Comparison of ENCODE assay signal across 1 cellular context in the genomic region with DNA sequence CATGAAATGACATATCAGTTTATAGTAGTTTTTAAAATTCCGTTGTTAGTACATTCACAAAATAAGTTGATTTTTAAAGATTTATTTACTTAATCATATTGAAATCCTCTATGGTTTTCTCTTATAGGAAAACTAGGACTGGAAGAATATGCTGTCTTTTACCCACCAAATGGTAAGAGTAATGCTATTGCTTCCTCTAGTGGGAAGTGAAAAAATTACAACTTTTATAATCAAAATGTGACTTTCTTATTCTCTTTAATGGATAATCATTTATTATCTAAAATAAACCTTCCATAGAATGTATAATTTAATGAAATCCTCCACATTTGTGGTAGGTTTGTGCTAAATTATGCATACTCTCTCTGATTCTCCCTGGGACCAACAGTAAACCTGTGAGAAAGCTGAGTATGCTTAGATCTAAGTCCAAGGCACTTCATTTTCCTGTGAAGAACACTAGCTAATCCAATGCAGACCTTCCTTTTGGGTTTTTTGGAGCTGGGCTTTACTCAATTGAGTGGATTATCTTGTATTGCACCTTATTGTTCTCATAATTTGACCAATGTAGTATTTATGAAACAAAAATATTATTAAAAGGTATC.
TF ChIP-seq lines count a peak whose summit lies in the region.

No MANE protein-coding gene starts in this region.

TF ChIP-seq in WTC11, 78 proteins besides CTCF, POLR2A, EP300 and RAD21 (continued from another document):
- TF ChIP-seq ZNF416 (CRISPR knock-in tag; IDR thresholded peaks at IDR 0.05) (no peak), TEAD4 (CRISPR knock-in tag; IDR thresholded peaks at IDR 0.05) (no peak), NFATC4 (CRISPR knock-in tag; IDR thresholded peaks at IDR 0.05) (no peak), NFYB (CRISPR knock-in tag; conservative IDR thresholded peaks at IDR 0.05; ENCODE audit: low read depth) (no peak)
- TF ChIP-seq, protein P1, sequence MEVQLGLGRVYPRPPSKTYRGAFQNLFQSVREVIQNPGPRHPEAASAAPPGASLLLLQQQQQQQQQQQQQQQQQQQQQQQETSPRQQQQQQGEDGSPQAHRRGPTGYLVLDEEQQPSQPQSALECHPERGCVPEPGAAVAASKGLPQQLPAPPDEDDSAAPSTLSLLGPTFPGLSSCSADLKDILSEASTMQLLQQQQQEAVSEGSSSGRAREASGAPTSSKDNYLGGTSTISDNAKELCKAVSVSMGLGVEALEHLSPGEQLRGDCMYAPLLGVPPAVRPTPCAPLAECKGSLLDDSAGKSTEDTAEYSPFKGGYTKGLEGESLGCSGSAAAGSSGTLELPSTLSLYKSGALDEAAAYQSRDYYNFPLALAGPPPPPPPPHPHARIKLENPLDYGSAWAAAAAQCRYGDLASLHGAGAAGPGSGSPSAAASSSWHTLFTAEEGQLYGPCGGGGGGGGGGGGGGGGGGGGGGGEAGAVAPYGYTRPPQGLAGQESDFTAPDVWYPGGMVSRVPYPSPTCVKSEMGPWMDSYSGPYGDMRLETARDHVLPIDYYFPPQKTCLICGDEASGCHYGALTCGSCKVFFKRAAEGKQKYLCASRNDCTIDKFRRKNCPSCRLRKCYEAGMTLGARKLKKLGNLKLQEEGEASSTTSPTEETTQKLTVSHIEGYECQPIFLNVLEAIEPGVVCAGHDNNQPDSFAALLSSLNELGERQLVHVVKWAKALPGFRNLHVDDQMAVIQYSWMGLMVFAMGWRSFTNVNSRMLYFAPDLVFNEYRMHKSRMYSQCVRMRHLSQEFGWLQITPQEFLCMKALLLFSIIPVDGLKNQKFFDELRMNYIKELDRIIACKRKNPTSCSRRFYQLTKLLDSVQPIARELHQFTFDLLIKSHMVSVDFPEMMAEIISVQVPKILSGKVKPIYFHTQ (CRISPR knock-in tag; IDR thresholded peaks at IDR 0.05): no peak
- TF ChIP-seq, protein P2, sequence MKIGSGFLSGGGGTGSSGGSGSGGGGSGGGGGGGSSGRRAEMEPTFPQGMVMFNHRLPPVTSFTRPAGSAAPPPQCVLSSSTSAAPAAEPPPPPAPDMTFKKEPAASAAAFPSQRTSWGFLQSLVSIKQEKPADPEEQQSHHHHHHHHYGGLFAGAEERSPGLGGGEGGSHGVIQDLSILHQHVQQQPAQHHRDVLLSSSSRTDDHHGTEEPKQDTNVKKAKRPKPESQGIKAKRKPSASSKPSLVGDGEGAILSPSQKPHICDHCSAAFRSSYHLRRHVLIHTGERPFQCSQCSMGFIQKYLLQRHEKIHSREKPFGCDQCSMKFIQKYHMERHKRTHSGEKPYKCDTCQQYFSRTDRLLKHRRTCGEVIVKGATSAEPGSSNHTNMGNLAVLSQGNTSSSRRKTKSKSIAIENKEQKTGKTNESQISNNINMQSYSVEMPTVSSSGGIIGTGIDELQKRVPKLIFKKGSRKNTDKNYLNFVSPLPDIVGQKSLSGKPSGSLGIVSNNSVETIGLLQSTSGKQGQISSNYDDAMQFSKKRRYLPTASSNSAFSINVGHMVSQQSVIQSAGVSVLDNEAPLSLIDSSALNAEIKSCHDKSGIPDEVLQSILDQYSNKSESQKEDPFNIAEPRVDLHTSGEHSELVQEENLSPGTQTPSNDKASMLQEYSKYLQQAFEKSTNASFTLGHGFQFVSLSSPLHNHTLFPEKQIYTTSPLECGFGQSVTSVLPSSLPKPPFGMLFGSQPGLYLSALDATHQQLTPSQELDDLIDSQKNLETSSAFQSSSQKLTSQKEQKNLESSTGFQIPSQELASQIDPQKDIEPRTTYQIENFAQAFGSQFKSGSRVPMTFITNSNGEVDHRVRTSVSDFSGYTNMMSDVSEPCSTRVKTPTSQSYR (CRISPR knock-in tag; IDR thresholded peaks at IDR 0.05): no peak
